Comparison of ENCODE assay signal across 8 cellular contexts in genomic region chrX:14872355-14872754, GRCh38. TPM values are rescaled to one million over a fixed set of nuclear protein-coding genes. Genes with fewer than 3 reads are reported as not detected.
DNase-seq lines count a peak whose midpoint lies in the region; ATAC-seq, FAIRE-seq and TF ChIP-seq lines count a peak whose summit lies in the region.

No MANE protein-coding gene starts in this region.

- H3F3A ChIP-seq in MM.1S (ENCODE audit: insufficient read depth, low read length) = no peaks in the 10 kb centered on the region

- intact Hi-C loops in dorsolateral prefrontal cortex (cut with DNase I) = loop anchor here in 1 of 2 donors (5.0 kb wide), 1 partner anchor 90 kb away; no protein-coding TSS in a partner anchor

- peak; percentile 58 for FAIRE-seq in D721Med (lab: Jason Lieb, UNC)

- H3K9me3 ChIP-seq in MM.1S (replicated peaks; ENCODE audit: insufficient read depth, low read length) (no peaks in the 10 kb centered on the region), neutrophil (no peaks in the 10 kb centered on the region)

- peak overlapping the region; percentile 84 for H2AFZ ChIP-seq in MM.1S (ENCODE audit: low read length)

- TF ChIP-seq CTCF in D721Med (IDR thresholded peaks at IDR 0.05; ENCODE audit: insufficient read depth, missing control alignments) (no peak), MM.1S (IDR thresholded peaks at IDR 0.05; ENCODE audit: low read length) (no peak), dorsolateral prefrontal cortex (IDR thresholded peaks at IDR 0.05 in 54 of 56, conservative IDR thresholded peaks at IDR 0.05 in 2 of 56; ENCODE audit: low read depth in 1 of 56, partially characterized antibody in 56 of 56) (no peak), neutrophil (IDR thresholded peaks at IDR 0.05) (no peak)

- no peaks in the 10 kb centered on the region for H4K20me1 ChIP-seq in MM.1S (ENCODE audit: insufficient read depth, low read length)

- H3K4me3 ChIP-seq in MM.1S (ENCODE audit: low read length) (peak overlapping the region; percentile 86), dorsolateral prefrontal cortex (peak overlapping the region; percentile 36 to 90 (median 74)), neutrophil (ENCODE audit: low read depth in 1 of 2, low read length in 1 of 2) (peak overlapping the region; percentile 64 to 73)

- H3K27me3 ChIP-seq in MM.1S (replicated peaks; ENCODE audit: insufficient read depth, low read length) = no peaks in the 10 kb centered on the region
- peaks cover 0 to 13% (median 0%) of the 10 kb centered on the region in 45 donors for H3K27me3 ChIP-seq in dorsolateral prefrontal cortex
- no peaks in the 10 kb centered on the region for H3K27me3 ChIP-seq in neutrophil

- DNase-seq in D721Med (ENCODE audit: insufficient read length, low spot score) (no peak), MM.1S (no peak), dorsolateral prefrontal cortex (no peak), putamen (ENCODE audit: low spot score) (no peak), caudate nucleus (lab: John Stamatoyannopoulos, UW) (no peak), inferior parietal cortex (ENCODE audit: extremely low spot score) (no peak)

- no peak overlapping the region for H3K27ac ChIP-seq in MM.1S (ENCODE audit: low read length)
- H3K27ac ChIP-seq in dorsolateral prefrontal cortex = peak overlapping the region in 13 of 59 donors; percentile 54 to 93 (median 90)
- peak overlapping the region; percentile 95 for H3K27ac ChIP-seq in neutrophil
- H3K27ac ChIP-seq in caudate nucleus (ENCODE audit: low read depth, low read length) = no peak overlapping the region

- peak overlapping the region; percentile 71 for H3K9ac ChIP-seq in MM.1S (ENCODE audit: low read length)

- no peaks in the 10 kb centered on the region for H3K4me1 ChIP-seq in MM.1S (ENCODE audit: low read length)
- peaks cover 18 to 32% of the 10 kb centered on the region in 2 experiments for H3K4me1 ChIP-seq in neutrophil (ENCODE audit: control insufficient read depth in 1 of 2, insufficient read depth in 1 of 2, low read depth in 1 of 2, low read length in 1 of 2)

- ATAC-seq in HG03460 (IDR thresholded peaks at IDR 0.05; ENCODE audit: unreplicated experiment) = no peak

- H3K36me3 ChIP-seq in MM.1S (replicated peaks; ENCODE audit: insufficient read depth, low read length) = no peaks in the 10 kb centered on the region
- H3K36me3 ChIP-seq in neutrophil = no peaks in the 10 kb centered on the region

- H3K4me2 ChIP-seq in MM.1S (ENCODE audit: low read depth, low read length) = peak overlapping the region; percentile 50

- H3K9me2 ChIP-seq in MM.1S (replicated peaks; ENCODE audit: insufficient read depth, low read length) = no peaks in the 10 kb centered on the region

- peaks cover 48% of the 10 kb centered on the region for H3K79me2 ChIP-seq in MM.1S (ENCODE audit: low read length)

RNA-seq across cellular contexts. Expression of gene FANCB, which starts 0.5 kb away (rescaled TPM):
- 10 to 100 TPM in 25 of 120 experiments, 1 to 10 TPM in 95; 3.9 to 20.7 (median 7.6) TPM for total RNA-seq in dorsolateral prefrontal cortex

RNA-seq across cellular contexts. Expression of gene MOSPD2, which starts 0.9 kb away (rescaled TPM):
- total RNA-seq in dorsolateral prefrontal cortex = 10 to 100 TPM; 10.8 to 64.5 (median 23.6) TPM
